In genomic region chr7:27247000-27247399, GRCh38 we compare ENCODE assay signal across 20 cellular contexts. TPM values are rescaled to one million over a fixed set of nuclear protein-coding genes. Genes with fewer than 3 reads are reported as not detected.
DNase-seq lines count a peak whose midpoint lies in the region; ATAC-seq and TF ChIP-seq lines count a peak whose summit lies in the region.
"Had no signal": no experiment of that assay in that cellular context is flagged by ENCODE, and none has a peak within 500 bp of the region (broad histone marks: within the 10 kb centered on the region; RNA-seq: fewer than 3 reads in every experiment).

No MANE protein-coding gene starts in this region.

- H3K4me1 ChIP-seq in endodermal cell (ENCODE audit: control insufficient read depth, insufficient read depth, low read length) (peaks cover 5% of the 10 kb centered on the region), neural progenitor cell (peaks cover 45% of the 10 kb centered on the region), spleen (peaks cover 16 to 74% (median 54%) of the 10 kb centered on the region in 6 donors)

- in situ Hi-C loops in GM13976 (cut with MboI; ENCODE audit: low sequenced_read_pairs, unreplicated experiment): loop anchor here (10.0 kb wide), 1 partner anchor 52 kb away; no protein-coding TSS in a partner anchor

- H3K9me3 Mint-ChIP-seq in endodermal cell: no peaks in the 10 kb centered on the region
- H3K9me3 Mint-ChIP-seq in neural progenitor cell: peaks cover 8% of the 10 kb centered on the region

- H3K4me1 Mint-ChIP-seq in endodermal cell (peaks cover 41% of the 10 kb centered on the region), neural progenitor cell (peaks cover 27% of the 10 kb centered on the region), T-helper 17 cell (peaks cover 27% of the 10 kb centered on the region)

- H3K27ac Mint-ChIP-seq in endodermal cell (no peak overlapping the region), neural progenitor cell (no peak overlapping the region), T-helper 17 cell (no peak overlapping the region)

- peak; percentile 31 for DNase-seq in NCI-H748 (lab: John Stamatoyannopoulos, UW; ENCODE audit: unreplicated experiment)
- no peak for DNase-seq in NCI-H748 treated with DMSO at 0.1 percent for 48 hours (lab: John Stamatoyannopoulos, UW)
- DNase-seq in endodermal cell: no peak
- DNase-seq in neural progenitor cell (ENCODE audit: low spot score): peak; percentile 34
- no peak for DNase-seq in spleen
- no peak for DNase-seq in ecto neural progenitor cell (ENCODE audit: low spot score)
- DNase-seq in GM13976 (ENCODE audit: low spot score): no peak
- DNase-seq in T-helper 17 cell: no peak
- DNase-seq: GOT3, KG1, MG63, NCI-H2029, NCI-H446 treated with DMSO at 0.1 percent for 48 hours, NCI-H526, Right ventricle myocardium superior, RPMI8226 had no signal

- H3K27me3 ChIP-seq in endodermal cell (ENCODE audit: control insufficient read depth, insufficient read depth, low read length, poor library complexity, severe bottlenecking) (peaks cover 100% of the 10 kb centered on the region), neural progenitor cell (peaks cover 100% of the 10 kb centered on the region), spleen (replicated peaks in 1 of 7) (peaks cover 14 to 100% (median 100%) of the 10 kb centered on the region in 7 donors)

- no peak for TF ChIP-seq CTCF in endodermal cell (conservative IDR thresholded peaks at IDR 0.05)
- TF ChIP-seq CTCF in neural progenitor cell (IDR thresholded peaks at IDR 0.05): no peak
- no peak for TF ChIP-seq CTCF in spleen (IDR thresholded peaks at IDR 0.05 in 8 of 11, conservative IDR thresholded peaks at IDR 0.05 in 3 of 11)
- no peak for TF ChIP-seq CTCF in GM13976 (IDR thresholded peaks at IDR 0.05; ENCODE audit: borderline replicate concordance, control extremely low read depth, extremely low read depth, insufficient read depth, missing control alignments)

- intact Hi-C loops in spleen (cut with DNase I; ENCODE audit: low total_unique reads): no loop called here

- no peak overlapping the region for H3K4me3 ChIP-seq in endodermal cell (ENCODE audit: low read length)
- no peak overlapping the region for H3K4me3 ChIP-seq in neural progenitor cell
- no peak overlapping the region for H3K4me3 ChIP-seq in spleen
- H3K4me3 ChIP-seq: MG63, SJSA1 had no signal

- H3K36me3 ChIP-seq in endodermal cell (ENCODE audit: control insufficient read depth, insufficient read depth, low read length): no peaks in the 10 kb centered on the region
- no peaks in the 10 kb centered on the region for H3K36me3 ChIP-seq in neural progenitor cell
- H3K36me3 ChIP-seq in spleen: no peaks in the 10 kb centered on the region
- H3K36me3 ChIP-seq: MG63, SJSA1 had no signal

- no peak overlapping the region for H2AFZ ChIP-seq in neural progenitor cell (replicated peaks)

- peak overlapping the region; percentile 75 for H3K4me3 Mint-ChIP-seq in endodermal cell
- H3K4me3 Mint-ChIP-seq in neural progenitor cell: peak overlapping the region; percentile 22
- H3K4me3 Mint-ChIP-seq in T-helper 17 cell: no peak overlapping the region

- H3K9ac ChIP-seq in endodermal cell (ENCODE audit: extremely low read depth, low read length, poor library complexity, severe bottlenecking) (no peak overlapping the region), neural progenitor cell (no peak overlapping the region)

- H3K9me3 ChIP-seq in endodermal cell (ENCODE audit: control insufficient read depth, low read length) (no peaks in the 10 kb centered on the region), neural progenitor cell (ENCODE audit: low read depth) (no peaks in the 10 kb centered on the region), spleen (no peaks in the 10 kb centered on the region), T-helper 17 cell (ENCODE audit: control insufficient read depth, low read length, poor library complexity, severe bottlenecking) (no peaks in the 10 kb centered on the region)
- H3K9me3 ChIP-seq: MG63, SJSA1 had no signal

- H3K27me3 Mint-ChIP-seq in endodermal cell (ENCODE audit: insufficient read depth): peaks cover 97% of the 10 kb centered on the region
- peaks cover 86% of the 10 kb centered on the region for H3K27me3 Mint-ChIP-seq in neural progenitor cell (ENCODE audit: insufficient read depth, low read depth)
- peaks cover 79% of the 10 kb centered on the region for H3K27me3 Mint-ChIP-seq in T-helper 17 cell

- H3F3A ChIP-seq in neural progenitor cell (ENCODE audit: low read depth): peaks cover 13% of the 10 kb centered on the region

- peaks cover 96% of the 10 kb centered on the region for H4K20me1 ChIP-seq in neural progenitor cell (ENCODE audit: low read depth)

- no peak overlapping the region for H3K27ac ChIP-seq in endodermal cell (ENCODE audit: low read depth, low read length)
- H3K27ac ChIP-seq in neural progenitor cell: no peak overlapping the region
- H3K27ac ChIP-seq in spleen: no peak overlapping the region
- H3K27ac ChIP-seq: 22Rv1, SJSA1 had no signal

- H3K36me3 Mint-ChIP-seq in endodermal cell (ENCODE audit: low read depth) (peaks cover 13% of the 10 kb centered on the region), neural progenitor cell (peaks cover 1% of the 10 kb centered on the region), T-helper 17 cell (ENCODE audit: low read depth) (peaks cover 3% of the 10 kb centered on the region)

- 24 to 46% methylated on average over 5 to 7 of the region's 7 CpGs for WGBS in endodermal cell (ENCODE audit: insufficient coverage in 1 of 2, insufficient read length in 1 of 2), 2 experiments
- 42 to 63% (median 49%) methylated on average over 7 of the region's 7 CpGs for whole genome bisulfite sequencing in spleen, 5 donors

- TF ChIP-seq POLR2A in spleen (IDR thresholded peaks at IDR 0.05): no peak

- no peak for ATAC-seq in T-helper 17 cell

- no peaks in the 10 kb centered on the region for H3K79me2 ChIP-seq in neural progenitor cell (ENCODE audit: low read depth)

- H3K4me2 ChIP-seq in neural progenitor cell: no peak overlapping the region

RNA-seq across cellular contexts. Expression of gene EVX1, which starts 4.4 kb away (rescaled TPM):
- 10 to 100 TPM in 1 of 2 donors, 1 to 10 TPM in 1; 4.9 to 10.7 TPM for total RNA-seq in endodermal cell
- 1.7 TPM for polyA plus RNA-seq in endodermal cell (2013, experiment 1 of 2)
- 1.3 TPM for polyA plus RNA-seq in endodermal cell (2013, experiment 2 of 2)
- total RNA-seq in neural progenitor cell (ENCODE audit: low replicate concordance): not detected in 2 replicates
- not detected for total RNA-seq in spleen
- polyA plus RNA-seq in spleen: not detected
- total RNA-seq in T-helper 17 cell: under 1 TPM in 1 of 2 donors, not detected in 1; 0.21 TPM
- total RNA-seq: HT1080, Right ventricle myocardium superior, SJSA1 had no signal
- polyA plus RNA-seq: BJ had no signal

RNA-seq across cellular contexts. Expression of gene HOXA13, which starts 47.1 kb away (rescaled TPM):
- total RNA-seq in endodermal cell (not detected), neural progenitor cell (ENCODE audit: low replicate concordance) (not detected in 2 replicates), spleen (not detected), T-helper 17 cell (not detected)
- polyA plus RNA-seq in endodermal cell (2013, experiment 1 of 2): 0.53 TPM
- polyA plus RNA-seq in endodermal cell (2013, experiment 2 of 2): 0.29 TPM
- polyA plus RNA-seq in spleen: not detected
- total RNA-seq: Right ventricle myocardium superior had no signal

Comparison
In these comparisons a context has a peak if more than half of its experiments do, and no peak if none do; other contexts are left out.
1. DNase-seq: peak in NCI-H748 (single experiment) and neural progenitor cell (single experiment); none in NCI-H748 treated with DMSO at 0.1 percent for 48 hours (single experiment), endodermal cell (single experiment), spleen (single experiment), ecto neural progenitor cell (single experiment), GM13976 (single experiment) and T-helper 17 cell (0 of 3).